8 cellular contexts compared by ENCODE assay signal in the genomic region with DNA sequence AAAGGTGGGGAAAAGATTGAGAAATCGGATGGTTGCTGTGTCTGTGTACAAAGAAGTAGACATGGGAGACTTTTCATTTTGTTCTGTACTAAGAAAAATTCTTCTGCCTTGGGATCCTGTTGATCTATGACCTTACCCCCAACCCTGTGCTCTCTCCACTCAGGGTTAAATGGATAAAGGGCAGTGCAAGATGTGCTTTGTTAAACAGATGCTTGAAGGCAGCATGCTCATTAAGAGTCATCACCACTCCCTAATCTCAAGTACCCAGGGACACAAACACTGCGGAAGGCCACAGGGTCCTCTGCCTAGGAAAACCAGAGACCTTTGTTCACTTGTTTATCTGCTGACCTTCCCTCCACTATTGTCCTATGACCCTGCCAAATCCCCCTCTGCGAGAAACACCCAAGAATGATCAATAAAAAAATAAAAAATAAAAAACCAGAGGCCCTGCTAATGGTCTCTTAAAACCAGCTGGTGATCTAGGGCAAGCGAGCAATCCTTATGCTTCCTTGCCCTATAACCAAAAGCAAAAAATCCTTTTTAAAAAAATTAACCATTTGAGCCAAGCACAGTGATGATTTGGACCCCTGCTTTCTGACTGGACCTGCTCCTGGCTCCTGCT. TPM values are rescaled to one million over a fixed set of nuclear protein-coding genes. Genes with fewer than 3 reads are reported as not detected.
A peak's percentile ranks its signal among the peaks of the same experiment; 100 is the strongest.
DNase-seq lines count a peak whose midpoint lies in the region; ATAC-seq and TF ChIP-seq lines count a peak whose summit lies in the region.
"Not testable (repeated sequence)": the region's sequence is repeated elsewhere in the genome, so short reads cannot be mapped to it uniquely, and the experiment has no call there.

No MANE protein-coding gene starts in this region.

- H3K36me3 Mint-ChIP-seq in T-helper 2 cell treated with Interferon-gamma antibody and Interleukin-4, amounts not matched to agents 5 μg/mL and 100 μg/mL, for 36 hours (ENCODE audit: low read depth), result peaks cover 13% of the 10 kb centered on the region
- peaks cover 17% of the 10 kb centered on the region for H3K36me3 Mint-ChIP-seq in activated naive CD4-positive, alpha-beta T cell treated with anti-CD3 and anti-CD28 coated beads, Interleukin-2, amount 10 ng/mL, durations not matched to agents 7 days and 5 days
- peaks cover 25% of the 10 kb centered on the region for H3K36me3 Mint-ChIP-seq in effector memory CD8-positive, alpha-beta T cell (ENCODE audit: insufficient read depth)
- not testable (repeated sequence) for H3K36me3 Mint-ChIP-seq in memory B cell

- H3K9me3 ChIP-seq in DOHH2 (ENCODE audit: control insufficient read depth, insufficient read depth, low read length); MG63; psoas muscle; upper lobe of left lung: not testable (repeated sequence)

- not testable (repeated sequence) for H3K9me3 Mint-ChIP-seq in T-helper 2 cell treated with Interferon-gamma antibody and Interleukin-4, amounts not matched to agents 5 μg/mL and 100 μg/mL, for 36 hours; activated naive CD4-positive, alpha-beta T cell treated with anti-CD3 and anti-CD28 coated beads, Interleukin-2, amount 10 ng/mL, durations not matched to agents 7 days and 5 days; effector memory CD8-positive, alpha-beta T cell; memory B cell

- H3K4me1 ChIP-seq in DOHH2 (ENCODE audit: control insufficient read depth, low read length) (peaks cover 24% of the 10 kb centered on the region), psoas muscle (peaks cover 19% of the 10 kb centered on the region), upper lobe of left lung (peaks cover 14 to 21% (median 15%) of the 10 kb centered on the region in 4 donors)

- intact Hi-C loops in psoas muscle (cut with DNase I), result not testable (repeated sequence)

- CTCF ChIA-PET in activated naive CD4-positive, alpha-beta T cell treated with anti-CD3 and anti-CD28 coated beads, Interleukin-2, amount 10 ng/mL, durations not matched to agents 7 days and 5 days (lab: Charles Lee), result interaction anchor here (0.6 kb wide), 1 partner anchor 978 kb away, joined by 3 read pairs; no protein-coding TSS in a partner anchor

- not testable (repeated sequence) for H3K27ac Mint-ChIP-seq in T-helper 2 cell treated with Interferon-gamma antibody and Interleukin-4, amounts not matched to agents 5 μg/mL and 100 μg/mL, for 36 hours; activated naive CD4-positive, alpha-beta T cell treated with anti-CD3 and anti-CD28 coated beads, Interleukin-2, amount 10 ng/mL, durations not matched to agents 7 days and 5 days; memory B cell
- H3K27ac Mint-ChIP-seq in effector memory CD8-positive, alpha-beta T cell, result peak overlapping the region; percentile 20 to 98

- peaks cover 15% of the 10 kb centered on the region; the same call in 1 of the 2 replicates for H3F3A ChIP-seq in DOHH2 (ENCODE audit: control insufficient read depth, insufficient read depth)

- peaks cover 42% of the 10 kb centered on the region for H3K79me2 ChIP-seq in DOHH2 (ENCODE audit: control insufficient read depth, low read length)

- 91 to 96% (median 94%) methylated on average over 3 of the region's 4 CpGs for WGBS in psoas muscle, 3 donors
- WGBS in upper lobe of left lung, 2 donors, result 78 to 89% methylated on average over 3 to 4 of the region's 4 CpGs

- H3K4me3 ChIP-seq in DOHH2 (ENCODE audit: low read length) (peak overlapping the region; percentile 80), MG63 (0 out of 2 replicates have a peak overlapping the region, but pooled peaks have one; percentile 90), psoas muscle (peak overlapping the region; percentile 92), upper lobe of left lung (peak overlapping the region in 1 of 4 donors; percentile 84)

- peak overlapping the region; percentile 97 for H3K4me3 Mint-ChIP-seq in T-helper 2 cell treated with Interferon-gamma antibody and Interleukin-4, amounts not matched to agents 5 μg/mL and 100 μg/mL, for 36 hours
- H3K4me3 Mint-ChIP-seq in activated naive CD4-positive, alpha-beta T cell treated with anti-CD3 and anti-CD28 coated beads, Interleukin-2, amount 10 ng/mL, durations not matched to agents 7 days and 5 days, result peak overlapping the region; percentile 93
- peak overlapping the region; percentile 97 for H3K4me3 Mint-ChIP-seq in effector memory CD8-positive, alpha-beta T cell
- H3K4me3 Mint-ChIP-seq in memory B cell, result peak overlapping the region; percentile 94

- peak overlapping the region; percentile 80 for H3K4me2 ChIP-seq in DOHH2 (ENCODE audit: low read length)

- H3K36me3 ChIP-seq in DOHH2 (ENCODE audit: control insufficient read depth, low read length), result peaks cover 29% of the 10 kb centered on the region
- H3K36me3 ChIP-seq in MG63, result peaks cover 20% of the 10 kb centered on the region
- peaks cover 2 to 27% of the 10 kb centered on the region in 2 donors for H3K36me3 ChIP-seq in psoas muscle (ENCODE audit: insufficient read depth in 1 of 2, low read depth in 1 of 2)
- H3K36me3 ChIP-seq in upper lobe of left lung, result peaks cover 0 to 27% (median 13%) of the 10 kb centered on the region in 4 donors

- not testable (repeated sequence) for TF ChIP-seq POLR2A in upper lobe of left lung (IDR thresholded peaks at IDR 0.05)

- ATAC-seq in effector memory CD8-positive, alpha-beta T cell (replicated peaks); memory B cell (ENCODE audit: low read depth); psoas muscle; upper lobe of left lung (ENCODE audit: low FRiP score in 2 of 2): not testable (repeated sequence)

- H3K4me1 Mint-ChIP-seq in T-helper 2 cell treated with Interferon-gamma antibody and Interleukin-4, amounts not matched to agents 5 μg/mL and 100 μg/mL, for 36 hours (ENCODE audit: low read depth), result peaks cover 20% of the 10 kb centered on the region
- H3K4me1 Mint-ChIP-seq in activated naive CD4-positive, alpha-beta T cell treated with anti-CD3 and anti-CD28 coated beads, Interleukin-2, amount 10 ng/mL, durations not matched to agents 7 days and 5 days, result peaks cover 32% of the 10 kb centered on the region
- peaks cover 15 to 16% of the 10 kb centered on the region in 2 donors for H3K4me1 Mint-ChIP-seq in effector memory CD8-positive, alpha-beta T cell (ENCODE audit: low read depth in 2 of 2)
- H3K4me1 Mint-ChIP-seq in memory B cell, result not testable (repeated sequence)

- not testable (repeated sequence) for H3K27me3 ChIP-seq in DOHH2 (ENCODE audit: control insufficient read depth, low read length); MG63; psoas muscle (ENCODE audit: insufficient read depth in 3 of 3, low read length in 2 of 3); upper lobe of left lung

- not testable (repeated sequence) for H4K20me1 ChIP-seq in DOHH2 (ENCODE audit: control insufficient read depth, insufficient read depth, low read depth, low read length)

- not testable (repeated sequence) for H3K9me2 ChIP-seq in DOHH2 (replicated peaks; ENCODE audit: control insufficient read depth, low read length)

- TF ChIP-seq EP300 in upper lobe of left lung (IDR thresholded peaks at IDR 0.05), result not testable (repeated sequence)

- not testable (repeated sequence) for H3K27me3 Mint-ChIP-seq in T-helper 2 cell treated with Interferon-gamma antibody and Interleukin-4, amounts not matched to agents 5 μg/mL and 100 μg/mL, for 36 hours (ENCODE audit: low read depth); activated naive CD4-positive, alpha-beta T cell treated with anti-CD3 and anti-CD28 coated beads, Interleukin-2, amount 10 ng/mL, durations not matched to agents 7 days and 5 days; effector memory CD8-positive, alpha-beta T cell; memory B cell

- DNase-seq in MG63; T-helper 2 cell treated with Interferon-gamma antibody and Interleukin-4, amounts not matched to agents 5 μg/mL and 100 μg/mL, for 36 hours (ENCODE audit: low spot score); activated naive CD4-positive, alpha-beta T cell treated with anti-CD3 and anti-CD28 coated beads, Interleukin-2, amount 10 ng/mL, durations not matched to agents 7 days and 5 days; effector memory CD8-positive, alpha-beta T cell; memory B cell (ENCODE audit: low spot score in 2 of 2); psoas muscle; upper lobe of left lung: not testable (repeated sequence)

- TF ChIP-seq CTCF in DOHH2 (IDR thresholded peaks at IDR 0.05; ENCODE audit: low read depth, low read length, poor library complexity, severe bottlenecking); psoas muscle (IDR thresholded peaks at IDR 0.05); upper lobe of left lung (IDR thresholded peaks at IDR 0.05): not testable (repeated sequence)

- H3K27ac ChIP-seq in DOHH2 (ENCODE audit: low read depth, low read length) (peak overlapping the region; percentile 67), psoas muscle (peak overlapping the region; percentile 84), upper lobe of left lung (peak overlapping the region in 3 of 4 donors; percentile 84 to 88 (median 87))

RNA-seq across cellular contexts. Expression of gene PPP1R8, which starts 1.1 kb away (rescaled TPM):
- total RNA-seq in MG63 (2014; rRNA removed; shearing (Covaris generic); ENCODE audit: low replicate concordance), result 68.6 and 72.5 TPM in 2 replicates
- total RNA-seq in psoas muscle, result 10 to 100 TPM; 20.6 to 28.2 (median 24.5) TPM
- polyA plus RNA-seq in psoas muscle, result 10 to 100 TPM; 18.5 to 46.1 (median 32.4) TPM
- 10 to 100 TPM; 12.7 to 36.0 (median 29.9) TPM for total RNA-seq in upper lobe of left lung

RNA-seq across cellular contexts. Expression of gene THEMIS2, which starts 42.9 kb away (rescaled TPM):
- total RNA-seq in MG63 (2014; rRNA removed; shearing (Covaris generic); ENCODE audit: low replicate concordance), result 8.9 and 9.0 TPM in 2 replicates
- total RNA-seq in psoas muscle (1 to 10 TPM; 3.7 to 5.1 (median 3.9) TPM), upper lobe of left lung (100 to 1,000 TPM in 5 of 6 donors, 10 to 100 TPM in 1; 59.5 to 216 (median 130) TPM)
- polyA plus RNA-seq in psoas muscle, result 1 to 10 TPM; 1.5 to 6.1 (median 1.7) TPM

RNA-seq across cellular contexts. Expression of gene STX12, which starts 56.4 kb away (rescaled TPM):
- total RNA-seq in MG63 (2014; rRNA removed; shearing (Covaris generic); ENCODE audit: low replicate concordance), result 18.9 and 24.0 TPM in 2 replicates
- total RNA-seq in psoas muscle (10 to 100 TPM; 19.5 to 33.6 (median 28.9) TPM), upper lobe of left lung (100 to 1,000 TPM in 2 of 6 donors, 10 to 100 TPM in 4; 47.1 to 107 (median 88.2) TPM)
- polyA plus RNA-seq in psoas muscle, result 10 to 100 TPM; 14.5 to 24.7 (median 21.0) TPM
